Comparison of ENCODE assay signal across 23 cellular contexts in genomic region chr18:46720521-46720920, GRCh38. TPM values are rescaled to one million over a fixed set of nuclear protein-coding genes. Genes with fewer than 3 reads are reported as not detected.
"Had no signal": no experiment of that assay in that cellular context is flagged by ENCODE, and none has a peak within 500 bp of the region (broad histone marks: within the 10 kb centered on the region; RNA-seq: fewer than 3 reads in every experiment).

No MANE protein-coding gene starts in this region.

- H3K4me3 Mint-ChIP-seq: immature natural killer cell; natural killer cell; stimulated activated effector memory CD8-positive, alpha-beta T cell treated with anti-CD3 and anti-CD28 coated beads, Interleukin-12 subunit alpha, Interleukin-12 subunit beta, amount 100 ng/mL, for 72 hours had no signal

- H3K36me3 Mint-ChIP-seq: immature natural killer cell; natural killer cell; stimulated activated effector memory CD8-positive, alpha-beta T cell treated with anti-CD3 and anti-CD28 coated beads, Interleukin-12 subunit alpha, Interleukin-12 subunit beta, amount 100 ng/mL, for 72 hours had no signal

- H3K27me3 ChIP-seq: dorsolateral prefrontal cortex, pancreas, right lobe of liver, thyroid gland, vagina had no signal

- H3K27ac Mint-ChIP-seq: immature natural killer cell; natural killer cell; progenitor cell of endocrine pancreas; stimulated activated effector memory CD8-positive, alpha-beta T cell treated with anti-CD3 and anti-CD28 coated beads, Interleukin-12 subunit alpha, Interleukin-12 subunit beta, amount 100 ng/mL, for 72 hours had no signal

- H3K36me3 ChIP-seq: lower lobe of right lung, pancreas, right lobe of liver, stomach, thyroid gland, vagina had no signal

- H3K9me3 ChIP-seq: lower lobe of right lung, pancreas, right lobe of liver, stomach, thyroid gland, vagina had no signal

- H3K4me1 Mint-ChIP-seq: immature natural killer cell; natural killer cell; stimulated activated effector memory CD8-positive, alpha-beta T cell treated with anti-CD3 and anti-CD28 coated beads, Interleukin-12 subunit alpha, Interleukin-12 subunit beta, amount 100 ng/mL, for 72 hours had no signal

- H3K4me3 ChIP-seq: dorsolateral prefrontal cortex, lower lobe of right lung, pancreas, right lobe of liver, stomach, thyroid gland, vagina had no signal

- H3K4me1 ChIP-seq: lower lobe of right lung, pancreas, right lobe of liver, thyroid gland had no signal

- ATAC-seq: esophagus mucosa, left ventricle myocardium superior, lower lobe of right lung, natural killer cell, pancreas, right lobe of liver had no signal

- H3K27ac ChIP-seq: epithelial cell of prostate, lower lobe of right lung, pancreas, right lobe of liver, stomach, thyroid gland, vagina had no signal

- DNase-seq: effector CD4-positive, alpha-beta T cell; foreskin melanocyte; hypothalamus; immature natural killer cell; left ventricle myocardium superior; lower lobe of right lung; natural killer cell; occipital lobe; right lobe of liver; stimulated activated CD4-positive, alpha-beta T cell treated with anti-CD3 and anti-CD28 coated beads, Interleukin-2, amount 100 ng/mL, for 24 hours; stimulated activated CD4-positive, alpha-beta T cell treated with anti-CD3 and anti-CD28 coated beads, Interleukin-4, amount 100 ng/mL, for 24 hours; stimulated activated naive CD4-positive, alpha-beta T cell treated with Interleukin-2 at 50 U/mL for 16 hours; stomach; thyroid gland; trophoblast cell had no signal

- H3K9me3 Mint-ChIP-seq: immature natural killer cell; natural killer cell; stimulated activated effector memory CD8-positive, alpha-beta T cell treated with anti-CD3 and anti-CD28 coated beads, Interleukin-12 subunit alpha, Interleukin-12 subunit beta, amount 100 ng/mL, for 72 hours had no signal

RNA-seq across cellular contexts. Expression of gene ST8SIA5, which starts 36.3 kb away (rescaled TPM):
- total RNA-seq: esophagus mucosa, lower lobe of right lung, ureter, vagina had no signal
- polyA plus RNA-seq: immature natural killer cell had no signal
